Comparison of ENCODE assay signal across 18 cellular contexts in the genomic region with DNA sequence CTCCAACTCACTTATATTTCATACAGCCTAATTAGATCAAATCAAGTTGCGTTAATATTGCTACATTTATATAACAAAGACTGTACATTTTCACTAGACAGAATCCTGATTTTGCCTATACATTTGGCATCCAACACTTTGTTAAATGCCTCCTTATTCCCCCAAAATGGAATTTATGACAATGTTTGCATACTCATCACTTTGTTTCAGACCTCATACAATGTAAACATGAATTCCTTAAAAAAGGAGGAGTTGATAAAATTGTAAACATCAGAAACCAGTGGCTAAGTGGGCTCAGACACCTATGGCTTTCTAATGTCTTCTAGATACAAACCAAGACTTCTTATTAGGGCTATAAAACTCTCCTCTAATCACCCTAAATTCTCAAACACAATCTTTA.
DNase-seq lines count a peak whose midpoint lies in the region; ATAC-seq, FAIRE-seq and TF ChIP-seq lines count a peak whose summit lies in the region.
"Had no signal": no experiment of that assay in that cellular context is flagged by ENCODE, and none has a peak within 500 bp of the region (broad histone marks: within the 10 kb centered on the region; RNA-seq: fewer than 3 reads in every experiment).

No MANE protein-coding gene starts in this region.

- peaks cover 9 to 43% of the 10 kb centered on the region in 2 experiments for H3K36me3 ChIP-seq in HepG2 (replicated peaks in 1 of 2; ENCODE audit: control insufficient read depth in 1 of 2, insufficient read depth in 2 of 2, low read length in 2 of 2)
- H3K36me3 ChIP-seq in right lobe of liver, result no peaks in the 10 kb centered on the region
- H3K36me3 ChIP-seq in K562 (ENCODE audit: control insufficient read depth, insufficient read depth, low read length), result peaks cover 11% of the 10 kb centered on the region
- H3K36me3 ChIP-seq in effector memory CD4-positive, alpha-beta T cell (ENCODE audit: control insufficient read depth, insufficient read depth, low read length), result peaks cover 33% of the 10 kb centered on the region

- H3K9ac ChIP-seq in HepG2 (ENCODE audit: insufficient read depth, low read depth, low read length) (no peak overlapping the region), K562 (ENCODE audit: insufficient read depth in 1 of 2, low read depth in 2 of 2, low read length in 2 of 2) (no peak overlapping the region)
- H3K9ac ChIP-seq: GM23248 had no signal

- H3K27ac ChIP-seq in HepG2 (ENCODE audit: extremely low read length, insufficient read depth, low read length) (no peak overlapping the region), right lobe of liver (no peak overlapping the region), VCaP (peak overlapping the region; percentile 93), K562 (ENCODE audit: extremely low read depth, low read depth, low read length) (no peak overlapping the region)
- H3K27ac ChIP-seq in effector memory CD4-positive, alpha-beta T cell (ENCODE audit: insufficient read depth, low read length, poor library complexity, severe bottlenecking), result no peak overlapping the region
- H3K27ac ChIP-seq: GM23248 had no signal

- no peaks in the 10 kb centered on the region for H3K9me1 ChIP-seq in K562 (ENCODE audit: control insufficient read depth, insufficient read depth, low read length)

- H3K27me3 ChIP-seq in HepG2 (ENCODE audit: control insufficient read depth in 1 of 2, insufficient read depth in 2 of 2, low read length in 2 of 2) (no peaks in the 10 kb centered on the region), right lobe of liver (no peaks in the 10 kb centered on the region), K562 (ENCODE audit: control insufficient read depth in 2 of 2, insufficient read depth in 2 of 2, low read length in 2 of 2) (no peaks in the 10 kb centered on the region)
- no peaks in the 10 kb centered on the region for H3K27me3 ChIP-seq in effector memory CD4-positive, alpha-beta T cell (replicated peaks; ENCODE audit: control insufficient read depth, insufficient read depth, low read length, poor library complexity, severe bottlenecking)

- TF ChIP-seq POLR2A in HepG2 (IDR thresholded peaks at IDR 0.05; ENCODE audit: insufficient read depth in 1 of 2, low read depth in 2 of 2, low read length in 2 of 2) (no peak), right lobe of liver (IDR thresholded peaks at IDR 0.05) (no peak), K562 (conservative IDR thresholded peaks at IDR 0.05) (no peak)

- in situ Hi-C loops in HepG2 (cut with HindIII; ENCODE audit: extremely low pct_ligation_motif_present, low pct_unique_long_range_greater_than_20kb), result no loop called here
- in situ Hi-C loops in K562 (cut with MboI), result no loop called here

- POLR2A ChIA-PET in HepG2 (lab: Yijun Ruan, JAX), result no interaction called here
- POLR2A ChIA-PET in K562 (lab: Yijun Ruan, JAX), result no interaction called here
- POLR2A ChIA-PET in HEK293T (lab: Yijun Ruan, JAX), result no interaction called here

- intact Hi-C loops in HepG2 (cut with micrococcal nuclease; ENCODE audit: unreplicated experiment), result loop anchor here (5.0 kb wide), 1 partner anchor 34 kb away; no protein-coding TSS in a partner anchor
- intact Hi-C loops in right lobe of liver (cut with DNase I), result no loop called here
- intact Hi-C loops in K562 (cut with micrococcal nuclease), result no loop called here

- H3K79me2 ChIP-seq in HepG2 (ENCODE audit: insufficient read depth, low read length) (peaks cover 45% of the 10 kb centered on the region), K562 (ENCODE audit: control insufficient read depth, insufficient read depth, low read length) (peaks cover 13% of the 10 kb centered on the region)

- peaks cover 8% of the 10 kb centered on the region; the same call in 1 of the 2 replicates for H4K20me1 ChIP-seq in HepG2 (ENCODE audit: insufficient read depth, low read length)
- no peaks in the 10 kb centered on the region for H4K20me1 ChIP-seq in K562 (replicated peaks; ENCODE audit: control insufficient read depth, insufficient read depth, low read length)

- no peak for DNase-seq in HepG2 (ENCODE audit: low spot score)
- no peak for DNase-seq in right lobe of liver
- DNase-seq in K562 (ENCODE audit: extremely low read depth in 1 of 4, low spot score in 3 of 4), result no peak
- no peak for DNase-seq in HEK293T (ENCODE audit: extremely low spot score)
- DNase-seq in effector memory CD4-positive, alpha-beta T cell, result no peak
- DNase-seq: 8988T; Caco-2; CD8-positive, alpha-beta T cell; DMS153; DND-41; GM23248; H7; HCEC 1CT had no signal

- H3K4me2 ChIP-seq in HepG2 (ENCODE audit: low read depth, low read length) (no peak overlapping the region), K562 (ENCODE audit: insufficient read depth, low read length) (no peak overlapping the region)

- ATAC-seq in HepG2 (no peak), right lobe of liver (no peak), K562 (no peak), GM21723 (IDR thresholded peaks at IDR 0.05; ENCODE audit: unreplicated experiment) (no peak)
- ATAC-seq: CD8-positive, alpha-beta T cell had no signal

- BruUV-seq in HepG2 (replicated peaks; lab: Mats Ljungman, UMichigan), result no TSS peak
- BruUV-seq in K562 (replicated peaks; lab: Mats Ljungman, UMichigan), result no TSS peak

- no peak for FAIRE-seq in HepG2 (lab: Jason Lieb, UNC)
- no peak for FAIRE-seq in K562 (lab: Jason Lieb, UNC)
- FAIRE-seq: G401.6, GM12892, H1 had no signal

- TF ChIP-seq EP300 in HepG2 (IDR thresholded peaks at IDR 0.05; ENCODE audit: low read depth in 2 of 2, low read length in 2 of 2), result no peak
- no peak for TF ChIP-seq EP300 in HepG2 (CRISPR knock-in tag; IDR thresholded peaks at IDR 0.05; ENCODE audit: borderline replicate concordance)
- TF ChIP-seq EP300 in K562 (IDR thresholded peaks at IDR 0.05; ENCODE audit: low read length), result no peak

- CTCF ChIA-PET in HepG2 (lab: Yijun Ruan, JAX; ENCODE audit: low intra/inter-chr PET ratio, low total read pairs) (no interaction called here), K562 (lab: Yijun Ruan, JAX; ENCODE audit: low intra/inter-chr PET ratio) (no interaction called here), HEK293T (lab: Yijun Ruan, JAX) (no interaction called here)

- no peak for TF ChIP-seq RAD21 in HepG2 (CRISPR knock-in tag; IDR thresholded peaks at IDR 0.05)
- TF ChIP-seq RAD21 in K562 (CRISPR knock-in tag; conservative IDR thresholded peaks at IDR 0.05 in 1 of 2, IDR thresholded peaks at IDR 0.05 in 1 of 2), result no peak

- 96% methylated on average over 1 of the region's 1 CpG for WGBS in HepG2 (ENCODE audit: low lambda C conversion rate)
- WGBS in right lobe of liver (ENCODE audit: insufficient coverage, low coverage, low lambda C conversion rate, missing lambda C conversion rate), result 100% methylated on average over 1 of the region's 1 CpG
- WGBS in K562 (ENCODE audit: insufficient coverage, low coverage, missing lambda C conversion rate), result 71% methylated on average over 1 of the region's 1 CpG

- H3K4me1 ChIP-seq in HepG2 (ENCODE audit: insufficient read depth, low read length) (peaks cover 40% of the 10 kb centered on the region), right lobe of liver (peaks cover 0 to 12% (median 4%) of the 10 kb centered on the region in 4 donors), K562 (replicated peaks in 1 of 2; ENCODE audit: control insufficient read depth in 2 of 2, insufficient read depth in 2 of 2, low read length in 2 of 2) (peaks cover 0 to 17% of the 10 kb centered on the region in 2 experiments; a peak in 3 of 5 replicates)
- H3K4me1 ChIP-seq in effector memory CD4-positive, alpha-beta T cell (ENCODE audit: control insufficient read depth, insufficient read depth, low read length, poor library complexity, severe bottlenecking), result no peaks in the 10 kb centered on the region
- H3K4me1 ChIP-seq: Caco-2 had no signal

- H3K4me3 ChIP-seq in HepG2 (replicated peaks in 1 of 3; ENCODE audit: insufficient read depth in 1 of 3, low read depth in 2 of 3, low read length in 3 of 3), result no peak overlapping the region
- no peak overlapping the region for H3K4me3 ChIP-seq in right lobe of liver
- H3K4me3 ChIP-seq in K562, result no peak overlapping the region
- no peak overlapping the region for H3K4me3 ChIP-seq in effector memory CD4-positive, alpha-beta T cell (ENCODE audit: insufficient read depth, low read depth, low read length, poor library complexity, severe bottlenecking)
- H3K4me3 ChIP-seq: GM23248 had no signal

- H2AFZ ChIP-seq in HepG2 (ENCODE audit: low read length), result no peak overlapping the region
- no peak overlapping the region for H2AFZ ChIP-seq in K562 (ENCODE audit: low read depth, low read length)
- H2AFZ ChIP-seq: GM23248 had no signal

- no peaks in the 10 kb centered on the region for H3K9me3 ChIP-seq in HepG2 (ENCODE audit: low read length)
- no peaks in the 10 kb centered on the region for H3K9me3 ChIP-seq in right lobe of liver
- H3K9me3 ChIP-seq in K562 (replicated peaks; ENCODE audit: control insufficient read depth, insufficient read depth, low read depth, low read length), result no peaks in the 10 kb centered on the region
- H3K9me3 ChIP-seq in effector memory CD4-positive, alpha-beta T cell (ENCODE audit: control insufficient read depth, low read length), result no peaks in the 10 kb centered on the region
- H3K9me3 ChIP-seq: Caco-2 had no signal

- TF ChIP-seq CTCF in HepG2 (CRISPR knock-in tag; IDR thresholded peaks at IDR 0.05), result no peak
- TF ChIP-seq CTCF in right lobe of liver (IDR thresholded peaks at IDR 0.05), result no peak
- TF ChIP-seq CTCF in VCaP (conservative IDR thresholded peaks at IDR 0.05), result no peak
- TF ChIP-seq CTCF in K562 (IDR thresholded peaks at IDR 0.05 in 2 of 3, conservative IDR thresholded peaks at IDR 0.05 in 1 of 3; ENCODE audit: insufficient read depth in 2 of 3, low read depth in 1 of 3, low read length in 3 of 3), result no peak

TF ChIP-seq in HepG2, 621 proteins besides CTCF, POLR2A, EP300 and RAD21 (continues in another document):
- TF ChIP-seq MBNL3 (CRISPR knock-in tag; conservative IDR thresholded peaks at IDR 0.05) (no peak), SYNCRIP (IDR thresholded peaks at IDR 0.05; ENCODE audit: insufficient read depth, low read depth, low read length) (no peak), ZBTB1 (CRISPR knock-in tag; IDR thresholded peaks at IDR 0.05; ENCODE audit: borderline replicate concordance) (no peak), KDM1A (CRISPR knock-in tag; IDR thresholded peaks at IDR 0.05) (no peak)

TF ChIP-seq in K562, 482 proteins besides CTCF, POLR2A, EP300 and RAD21:
- TF ChIP-seq ZNF316 (IDR thresholded peaks at IDR 0.05) (peak; percentile 50), HNRNPL (IDR thresholded peaks at IDR 0.05; ENCODE audit: low read depth, low read length) (no peak)

TF ChIP-seq in HEK293T, 16 proteins besides CTCF, POLR2A, EP300 and RAD21 (continues in another document):
- TF ChIP-seq ELF4 (IDR thresholded peaks at IDR 0.05), result no peak
- TF ChIP-seq NFRKB (IDR thresholded peaks at IDR 0.05), result no peak
- TF ChIP-seq SUZ12 (IDR thresholded peaks at IDR 0.05), result no peak
- TF ChIP-seq ZNF384 (IDR thresholded peaks at IDR 0.05), result no peak
- TF ChIP-seq HDGF (IDR thresholded peaks at IDR 0.05; ENCODE audit: borderline replicate concordance), result no peak

Comparison
In these comparisons a context has a peak if more than half of its experiments do, and no peak if none do; other contexts are left out.
1. Of the 241 proteins assayed by ChIP-seq in both HepG2 and K562: peak only in HepG2: MAFF and MAFK; only in K562: none; in both: none; in neither: 239.